Comparison of ENCODE assay signal across 27 cellular contexts in the genomic region with DNA sequence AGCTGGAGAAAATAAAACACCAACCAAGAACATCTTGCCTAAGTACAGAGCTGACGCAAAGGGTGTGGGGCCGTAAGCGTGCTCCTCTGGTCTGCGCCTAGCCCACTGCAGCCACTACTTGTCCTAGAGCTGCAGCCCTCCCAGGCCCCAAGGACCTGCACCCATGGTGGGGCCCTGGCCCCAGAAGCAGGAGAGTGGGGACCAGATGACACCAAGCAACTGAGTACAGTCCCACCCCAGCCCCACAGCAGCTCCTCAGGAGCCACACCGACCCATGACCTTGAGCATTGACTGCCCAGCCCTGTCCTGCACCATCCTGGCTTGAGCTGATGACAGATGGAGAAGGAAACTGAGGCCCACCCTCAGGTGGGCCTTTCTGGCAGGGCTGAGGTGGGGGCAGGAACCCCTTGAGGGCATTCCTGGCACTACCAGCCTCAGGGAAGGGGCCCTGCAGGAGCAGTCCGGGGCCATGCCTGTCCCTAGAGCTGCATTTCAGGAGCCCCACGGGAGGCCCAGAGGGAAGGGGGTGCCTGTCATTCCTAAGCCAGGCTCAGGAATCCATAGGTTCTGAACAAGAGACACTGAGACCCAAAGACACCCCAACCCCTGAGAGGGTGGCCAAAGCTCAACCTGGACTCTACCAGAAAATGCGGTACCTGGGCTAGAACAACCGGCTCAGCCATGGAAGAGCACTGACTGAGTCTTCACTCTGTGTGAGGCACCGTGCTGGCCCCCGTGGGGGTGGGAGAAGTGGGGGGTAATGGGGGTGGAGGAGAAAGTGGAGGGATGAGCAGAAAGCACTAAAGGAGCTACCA. TPM values are rescaled to one million over a fixed set of nuclear protein-coding genes. Genes with fewer than 3 reads are reported as not detected.
"Had no signal": no experiment of that assay in that cellular context is flagged by ENCODE, and none has a peak within 500 bp of the region (broad histone marks: within the 10 kb centered on the region; RNA-seq: fewer than 3 reads in every experiment).

No MANE protein-coding gene starts in this region.

- H3K27ac Mint-ChIP-seq: activated CD4-positive, alpha-beta T cell treated with anti-CD3 and anti-CD28 coated beads for 36 hours; activated naive CD8-positive, alpha-beta T cell; nephron; progenitor cell of endocrine pancreas had no signal

- H3K36me3 Mint-ChIP-seq: activated naive CD8-positive, alpha-beta T cell had no signal

- H3K36me3 ChIP-seq: upper lobe of right lung had no signal

- DNase-seq: activated CD4-positive, alpha-beta T cell treated with anti-CD3 and anti-CD28 coated beads for 36 hours; activated CD4-positive, alpha-beta T cell treated with anti-CD3 and anti-CD28 coated beads, Interleukin-2, amount 50 U/mL, for 48 hours; activated gamma-delta T cell; activated T-cell treated with anti-CD3 and anti-CD28 coated beads, Interleukin-2, amount 50 U/mL, for 4 hours; amniotic stem cell; foreskin fibroblast; islet precursor cell; midbrain; occipital lobe; right cardiac atrium; stimulated activated CD4-positive, alpha-beta T cell treated with anti-CD3 and anti-CD28 coated beads, Interleukin-15, amount 100 ng/mL, for 24 hours; stimulated activated CD4-positive, alpha-beta T cell treated with anti-CD3 and anti-CD28 coated beads, Interleukin-2, amount 100 ng/mL, for 48 hours; stimulated activated naive CD8-positive, alpha-beta T cell treated with anti-CD3 and anti-CD28 coated beads, Interleukin-15, amount 100 ng/mL, for 72 hours; testis; upper lobe of right lung; WERI-Rb-1 had no signal

- H3K4me1 Mint-ChIP-seq: activated CD4-positive, alpha-beta T cell treated with anti-CD3 and anti-CD28 coated beads for 36 hours; nephron had no signal

- H3K4me3 Mint-ChIP-seq: activated CD4-positive, alpha-beta T cell treated with anti-CD3 and anti-CD28 coated beads for 36 hours; activated naive CD8-positive, alpha-beta T cell; activated T-cell treated with anti-CD3 and anti-CD28 coated beads, Interleukin-2, amount 50 U/mL, for 4 hours; stimulated activated naive CD8-positive, alpha-beta T cell treated with anti-CD3 and anti-CD28 coated beads, Interleukin-15, amount 100 ng/mL, for 72 hours had no signal

- H3K27ac ChIP-seq: epithelial cell of prostate, hepatocyte, SK-N-MC, skin epidermis, testis, upper lobe of right lung had no signal

- H3K4me2 ChIP-seq: hepatocyte had no signal

- H3K9me3 ChIP-seq: testis, upper lobe of right lung had no signal

- ATAC-seq: activated CD4-positive, alpha-beta T cell treated with anti-CD3 and anti-CD28 coated beads for 36 hours; activated T-cell treated with anti-CD3 and anti-CD28 coated beads, Interleukin-2, amount 50 U/mL, for 4 hours; right cardiac atrium; stimulated activated naive CD8-positive, alpha-beta T cell treated with anti-CD3 and anti-CD28 coated beads, Interleukin-15, amount 100 ng/mL, for 72 hours; upper lobe of right lung had no signal

- H3K4me3 ChIP-seq: hepatocyte, SK-N-MC, skin epidermis, testis, upper lobe of right lung had no signal

- H2AFZ ChIP-seq: hepatocyte had no signal

- H3K27me3 ChIP-seq: testis had no signal

- H3K79me2 ChIP-seq: hepatocyte had no signal

RNA-seq across cellular contexts. Expression of a gene that starts 53.5 kb away (rescaled TPM):
- total RNA-seq: activated CD4-positive, alpha-beta T cell treated with anti-CD3 and anti-CD28 coated beads for 36 hours; dermis microvascular lymphatic vessel endothelial cell; glomerular endothelial cell; lung microvascular endothelial cell; occipital lobe; right cardiac atrium; T-helper 2 cell treated with Interferon-gamma antibody and Interleukin-4, amounts not matched to agents 100 ng/mL and 5 ng/mL, for 36 hours; upper lobe of right lung had no signal
